ENCODE assay signal across 1 cellular context in genomic region chr1:207603777-207604176, GRCh38.
TF ChIP-seq lines count a peak whose summit lies in the region.

No MANE protein-coding gene starts in this region.

TF ChIP-seq in HepG2, 621 proteins besides CTCF, POLR2A, EP300 and RAD21 (continued from another document and continues in another):
- TF ChIP-seq HNF4G (IDR thresholded peaks at IDR 0.05; ENCODE audit: borderline replicate concordance, low read depth, low read length), result peak; percentile 52; the same call in 1 of the 2 replicates
- no peak for TF ChIP-seq HNF4G (CRISPR knock-in tag; IDR thresholded peaks at IDR 0.05; ENCODE audit: borderline replicate concordance, low read depth)
- TF ChIP-seq ZNF343 (CRISPR knock-in tag; IDR thresholded peaks at IDR 0.05), result no peak
- TF ChIP-seq TFAP4 (IDR thresholded peaks at IDR 0.05; ENCODE audit: borderline replicate concordance, low read depth), result peak; percentile 37; the same call in 1 of the 2 replicates
- no peak for TF ChIP-seq ZNF383 (CRISPR knock-in tag; IDR thresholded peaks at IDR 0.05; ENCODE audit: borderline replicate concordance)
- no peak for TF ChIP-seq HNRNPLL (IDR thresholded peaks at IDR 0.05; ENCODE audit: low read depth, low read length, poor library complexity, severe bottlenecking)
- peak; percentile 96 for TF ChIP-seq FOXJ3 (CRISPR knock-in tag; IDR thresholded peaks at IDR 0.05; ENCODE audit: borderline replicate concordance)
- TF ChIP-seq CREB3 (CRISPR knock-in tag; IDR thresholded peaks at IDR 0.05), result no peak
- TF ChIP-seq ZHX1 (CRISPR knock-in tag; IDR thresholded peaks at IDR 0.05; ENCODE audit: low read depth), result no peak
- TF ChIP-seq ZFP36 (IDR thresholded peaks at IDR 0.05; ENCODE audit: borderline replicate concordance, low read depth, low read length, partially characterized antibody), result no peak
- TF ChIP-seq ZNF451 (CRISPR knock-in tag; IDR thresholded peaks at IDR 0.05), result no peak
- no peak for TF ChIP-seq ZFY (CRISPR knock-in tag; IDR thresholded peaks at IDR 0.05)
- TF ChIP-seq CENPX (CRISPR knock-in tag; IDR thresholded peaks at IDR 0.05), result no peak
- TF ChIP-seq ZNF773 (CRISPR knock-in tag; IDR thresholded peaks at IDR 0.05; ENCODE audit: borderline replicate concordance), result no peak
- no peak for TF ChIP-seq NONO (IDR thresholded peaks at IDR 0.05)
- no peak for TF ChIP-seq NONO (CRISPR knock-in tag; conservative IDR thresholded peaks at IDR 0.05)
- no peak for TF ChIP-seq ZNF513 (CRISPR knock-in tag; conservative IDR thresholded peaks at IDR 0.05)
- no peak for TF ChIP-seq ZFP90 (CRISPR knock-in tag; IDR thresholded peaks at IDR 0.05; ENCODE audit: borderline replicate concordance)
- no peak for TF ChIP-seq ATM (IDR thresholded peaks at IDR 0.05; ENCODE audit: borderline replicate concordance)
- TF ChIP-seq ZNF230 (CRISPR knock-in tag; IDR thresholded peaks at IDR 0.05), result no peak
- no peak for TF ChIP-seq KLF11 (CRISPR knock-in tag; IDR thresholded peaks at IDR 0.05)
- no peak for TF ChIP-seq ZNF652 (CRISPR knock-in tag; IDR thresholded peaks at IDR 0.05; ENCODE audit: borderline replicate concordance, low read depth)
- TF ChIP-seq ATF2 (CRISPR knock-in tag; IDR thresholded peaks at IDR 0.05), result peak; percentile 89
- TF ChIP-seq CSRNP1 (CRISPR knock-in tag; IDR thresholded peaks at IDR 0.05), result no peak
- TF ChIP-seq ZNF737 (CRISPR knock-in tag; IDR thresholded peaks at IDR 0.05; ENCODE audit: borderline replicate concordance), result no peak
- TF ChIP-seq ZNF781 (CRISPR knock-in tag; IDR thresholded peaks at IDR 0.05; ENCODE audit: borderline replicate concordance, not compliant biosample characterization), result no peak
- TF ChIP-seq CREB1 (IDR thresholded peaks at IDR 0.05), result no peak
- TF ChIP-seq CREB1 (CRISPR knock-in tag; IDR thresholded peaks at IDR 0.05), result no peak; the same call in none of the 2 replicates
- TF ChIP-seq ZNF12 (CRISPR knock-in tag; IDR thresholded peaks at IDR 0.05), result peak; percentile 83; the same call in 1 of the 2 replicates
- no peak for TF ChIP-seq ZFAT (CRISPR knock-in tag; conservative IDR thresholded peaks at IDR 0.05)
- no peak for TF ChIP-seq PRDM15 (CRISPR knock-in tag; IDR thresholded peaks at IDR 0.05)
- peak; percentile 88 for TF ChIP-seq NFIC (IDR thresholded peaks at IDR 0.05; ENCODE audit: low read length)
- TF ChIP-seq GPN1 (CRISPR knock-in tag; IDR thresholded peaks at IDR 0.05; ENCODE audit: borderline replicate concordance), result no peak
- no peak for TF ChIP-seq ZNF569 (CRISPR knock-in tag; IDR thresholded peaks at IDR 0.05; ENCODE audit: borderline replicate concordance)
- no peak for TF ChIP-seq TBP (CRISPR knock-in tag; IDR thresholded peaks at IDR 0.05)
- TF ChIP-seq PHF20 (CRISPR knock-in tag; IDR thresholded peaks at IDR 0.05), result no peak
- no peak for TF ChIP-seq CBX2 (IDR thresholded peaks at IDR 0.05; ENCODE audit: low read depth, low read length)
- no peak for TF ChIP-seq CBX2 (CRISPR knock-in tag; IDR thresholded peaks at IDR 0.05; ENCODE audit: low read depth)
- TF ChIP-seq ZNF777 (CRISPR knock-in tag; IDR thresholded peaks at IDR 0.05), result no peak
- no peak for TF ChIP-seq ZBTB49 (CRISPR knock-in tag; IDR thresholded peaks at IDR 0.05; ENCODE audit: borderline replicate concordance)
- TF ChIP-seq ZNF672 (CRISPR knock-in tag; IDR thresholded peaks at IDR 0.05), result no peak
- TF ChIP-seq ZNF264 (CRISPR knock-in tag; IDR thresholded peaks at IDR 0.05), result no peak
- no peak for TF ChIP-seq ELF4 (CRISPR knock-in tag; IDR thresholded peaks at IDR 0.05; ENCODE audit: borderline replicate concordance)
- no peak for TF ChIP-seq ZNF260 (CRISPR knock-in tag; IDR thresholded peaks at IDR 0.05; ENCODE audit: borderline replicate concordance, low read depth)
- TF ChIP-seq ZNF841 (CRISPR knock-in tag; IDR thresholded peaks at IDR 0.05; ENCODE audit: borderline replicate concordance), result no peak
- no peak for TF ChIP-seq ZNF75D (CRISPR knock-in tag; IDR thresholded peaks at IDR 0.05; ENCODE audit: borderline replicate concordance)
- TF ChIP-seq ZNF510 (CRISPR knock-in tag; IDR thresholded peaks at IDR 0.05; ENCODE audit: low read depth), result no peak
- TF ChIP-seq ZNF274 (CRISPR knock-in tag; IDR thresholded peaks at IDR 0.05), result no peak
- TF ChIP-seq TIGD3 (CRISPR knock-in tag; IDR thresholded peaks at IDR 0.05; ENCODE audit: borderline replicate concordance), result no peak
- TF ChIP-seq PITX1 (CRISPR knock-in tag; IDR thresholded peaks at IDR 0.05), result peak; percentile 97
- no peak for TF ChIP-seq SALL2 (CRISPR knock-in tag; IDR thresholded peaks at IDR 0.05)
- TF ChIP-seq ZSCAN20 (CRISPR knock-in tag; IDR thresholded peaks at IDR 0.05; ENCODE audit: borderline replicate concordance), result no peak
- TF ChIP-seq CHCHD3 (CRISPR knock-in tag; IDR thresholded peaks at IDR 0.05), result no peak
- TF ChIP-seq HOXD1 (CRISPR knock-in tag; IDR thresholded peaks at IDR 0.05), result 0 out of 2 replicates have a peak, but pooled peaks have one; percentile 79
- TF ChIP-seq ZNF556 (CRISPR knock-in tag; IDR thresholded peaks at IDR 0.05; ENCODE audit: borderline replicate concordance), result no peak
- peak; percentile 70 for TF ChIP-seq THAP11 (CRISPR knock-in tag; IDR thresholded peaks at IDR 0.05)
